Comparison of ENCODE assay signal across 15 cellular contexts in the genomic region with DNA sequence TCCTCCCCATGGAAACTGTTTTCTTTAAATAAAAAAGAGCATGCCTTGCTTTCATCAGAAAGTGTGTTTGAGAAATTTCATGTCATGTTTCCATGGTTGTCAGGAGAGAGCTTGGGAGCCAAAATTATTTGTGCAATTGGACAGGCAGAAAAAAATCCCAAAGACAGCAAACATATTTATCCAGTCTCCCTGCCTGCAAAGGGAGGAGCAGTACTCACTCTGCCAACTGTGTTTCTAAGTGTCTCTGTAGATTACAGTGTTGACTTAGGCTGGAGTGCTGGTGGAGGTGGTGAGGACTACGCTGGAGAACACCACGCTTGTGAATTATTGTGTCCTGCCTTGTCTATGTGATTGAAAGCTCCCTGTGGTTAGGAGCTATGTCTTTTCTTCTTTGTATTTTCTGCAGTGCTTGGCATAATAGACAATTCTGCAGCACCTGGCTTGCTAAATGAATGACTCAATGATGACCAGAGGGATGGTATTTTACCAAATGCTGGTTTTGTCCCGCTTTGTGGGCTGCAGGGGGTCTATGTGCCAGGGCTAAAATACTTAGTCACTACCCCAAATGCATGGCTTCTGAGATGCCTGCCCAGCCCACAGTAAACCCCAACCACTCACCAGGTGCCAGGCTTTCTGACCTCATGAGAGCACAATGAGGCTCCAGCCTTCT. TPM values are rescaled to one million over a fixed set of nuclear protein-coding genes. Genes with fewer than 3 reads are reported as not detected.
A peak's percentile ranks its signal among the peaks of the same experiment; 100 is the strongest.
DNase-seq lines count a peak whose midpoint lies in the region; ATAC-seq and TF ChIP-seq lines count a peak whose summit lies in the region.
"Had no signal": no experiment of that assay in that cellular context is flagged by ENCODE, and none has a peak within 500 bp of the region (broad histone marks: within the 10 kb centered on the region; RNA-seq: fewer than 3 reads in every experiment).

No MANE protein-coding gene starts in this region.

- H3K9ac ChIP-seq in colonic mucosa (ENCODE audit: low read depth in 2 of 2, low read length in 2 of 2), result no peak overlapping the region

- H3K9me3 Mint-ChIP-seq in activated T-helper 17 cell treated with anti-CD3 and anti-CD28 coated beads, Interleukin-2, amount 50 U/mL, for 72 hours, result no peaks in the 10 kb centered on the region
- H3K9me3 Mint-ChIP-seq: activated naive CD4-positive, alpha-beta T cell treated with anti-CD3 and anti-CD28 coated beads, Interleukin-2, amount 50 U/mL, for 72 hours; GM23338 had no signal

- H3K27ac Mint-ChIP-seq in activated T-helper 17 cell treated with anti-CD3 and anti-CD28 coated beads, Interleukin-2, amount 50 U/mL, for 72 hours, result no peak overlapping the region
- no peak overlapping the region for H3K27ac Mint-ChIP-seq in T-helper 17 cell
- H3K27ac Mint-ChIP-seq: activated naive CD4-positive, alpha-beta T cell treated with anti-CD3 and anti-CD28 coated beads, Interleukin-2, amount 50 U/mL, for 72 hours; GM23338 had no signal

- no peak for TF ChIP-seq EP300 in transverse colon (IDR thresholded peaks at IDR 0.05; ENCODE audit: low read depth)

- no peaks in the 10 kb centered on the region for H3K27me3 ChIP-seq in colonic mucosa
- no peaks in the 10 kb centered on the region for H3K27me3 ChIP-seq in lower lobe of right lung (ENCODE audit: low read depth)
- no peaks in the 10 kb centered on the region for H3K27me3 ChIP-seq in transverse colon
- H3K27me3 ChIP-seq: right lobe of liver had no signal

- ATAC-seq in lower lobe of right lung (peak; percentile 72 to 76), GM18517 (IDR thresholded peaks at IDR 0.05; ENCODE audit: unreplicated experiment) (no peak), T-helper 17 cell (no peak)
- no peak for ATAC-seq in activated T-helper 17 cell treated with anti-CD3 and anti-CD28 coated beads, Interleukin-2, amount 50 U/mL, for 72 hours (replicated peaks)
- ATAC-seq: activated naive CD4-positive, alpha-beta T cell treated with anti-CD3 and anti-CD28 coated beads, Interleukin-2, amount 50 U/mL, for 72 hours; GM23338 had no signal

- H3K4me1 ChIP-seq in colonic mucosa (no peaks in the 10 kb centered on the region), lower lobe of right lung (no peaks in the 10 kb centered on the region), transverse colon (peaks cover 0 to 7% (median 2%) of the 10 kb centered on the region in 4 donors)
- H3K4me1 ChIP-seq: right lobe of liver had no signal

- no peaks in the 10 kb centered on the region for H3K4me1 Mint-ChIP-seq in activated T-helper 17 cell treated with anti-CD3 and anti-CD28 coated beads, Interleukin-2, amount 50 U/mL, for 72 hours
- H3K4me1 Mint-ChIP-seq in T-helper 17 cell, result peaks cover 4% of the 10 kb centered on the region

- H3K27ac ChIP-seq in colonic mucosa (peak overlapping the region; percentile 27), lower lobe of right lung (peak overlapping the region; percentile 55), transverse colon (peak overlapping the region; percentile 34 to 86 (median 58))
- H3K27ac ChIP-seq: right lobe of liver had no signal

- H3K4me3 ChIP-seq in colonic mucosa (no peak overlapping the region), lower lobe of right lung (no peak overlapping the region), transverse colon (no peak overlapping the region)
- H3K4me3 ChIP-seq: GM23338, right lobe of liver had no signal

- H3K36me3 ChIP-seq in colonic mucosa, result no peaks in the 10 kb centered on the region
- H3K36me3 ChIP-seq in lower lobe of right lung, result no peaks in the 10 kb centered on the region
- H3K36me3 ChIP-seq in transverse colon, result no peaks in the 10 kb centered on the region
- H3K36me3 ChIP-seq: right lobe of liver had no signal

- in situ Hi-C loops in transverse colon (cut with MboI; ENCODE audit: low pct_ligation_motif_present in 1 of 4, low pct_unique_long_range_greater_than_20kb in 1 of 4, low sequenced_read_pairs in 3 of 4), result no loop called here

- H3K4me3 Mint-ChIP-seq in activated T-helper 17 cell treated with anti-CD3 and anti-CD28 coated beads, Interleukin-2, amount 50 U/mL, for 72 hours, result no peak overlapping the region
- no peak overlapping the region for H3K4me3 Mint-ChIP-seq in T-helper 17 cell
- H3K4me3 Mint-ChIP-seq: GM23338 had no signal

- H3K9me3 ChIP-seq in colonic mucosa (no peaks in the 10 kb centered on the region), lower lobe of right lung (no peaks in the 10 kb centered on the region), transverse colon (no peaks in the 10 kb centered on the region), T-helper 17 cell (ENCODE audit: control insufficient read depth, low read length, poor library complexity, severe bottlenecking) (no peaks in the 10 kb centered on the region)
- H3K9me3 ChIP-seq: right lobe of liver had no signal

- TF ChIP-seq POLR2A in transverse colon (IDR thresholded peaks at IDR 0.05), result no peak

- TF ChIP-seq CTCF in colonic mucosa (IDR thresholded peaks at IDR 0.05) (no peak), lower lobe of right lung (IDR thresholded peaks at IDR 0.05) (no peak), transverse colon (IDR thresholded peaks at IDR 0.05) (no peak)

- intact Hi-C loops in colonic mucosa (cut with DNase I), result no loop called here
- intact Hi-C loops in lower lobe of right lung (cut with DNase I), result no loop called here
- intact Hi-C loops in transverse colon (cut with DNase I; ENCODE audit: low total_unique reads), result loop anchor here (10.0 kb wide), 1 partner anchor 47 kb away; a partner anchor contains a TSS

- no peaks in the 10 kb centered on the region for H3K36me3 Mint-ChIP-seq in activated T-helper 17 cell treated with anti-CD3 and anti-CD28 coated beads, Interleukin-2, amount 50 U/mL, for 72 hours (ENCODE audit: low read depth)
- peaks cover 6% of the 10 kb centered on the region for H3K36me3 Mint-ChIP-seq in T-helper 17 cell (ENCODE audit: low read depth)
- H3K36me3 Mint-ChIP-seq: activated naive CD4-positive, alpha-beta T cell treated with anti-CD3 and anti-CD28 coated beads, Interleukin-2, amount 50 U/mL, for 72 hours had no signal

- peak; percentile 51 to 72 for DNase-seq in NCI-H446 (lab: John Stamatoyannopoulos, UW)
- DNase-seq in colonic mucosa, result no peak
- no peak for DNase-seq in lower lobe of right lung
- DNase-seq in transverse colon, result no peak
- DNase-seq in T-helper 17 cell, result no peak
- DNase-seq: activated CD4-positive, alpha-beta T cell treated with anti-CD3 and anti-CD28 coated beads for 48 hours; DMS 273 treated with DMSO at 0.1 percent for 48 hours; kidney glomerular epithelial cell; NCI-H1105 treated with DMSO at 0.1 percent for 48 hours; right lobe of liver; SIG-M5 had no signal

- WGBS in transverse colon (ENCODE audit: low coverage in 1 of 2), 2 donors, result 67% methylated on average over 2 to 3 of the region's 3 CpGs

- H3K27me3 Mint-ChIP-seq in activated T-helper 17 cell treated with anti-CD3 and anti-CD28 coated beads, Interleukin-2, amount 50 U/mL, for 72 hours, result peaks cover 7% of the 10 kb centered on the region
- H3K27me3 Mint-ChIP-seq in T-helper 17 cell, result peaks cover 57% of the 10 kb centered on the region

RNA-seq across cellular contexts. Expression of a gene that starts 50.8 kb away (rescaled TPM):
- total RNA-seq in colonic mucosa (1 to 10 TPM; 1.9 to 9.8 TPM), lower lobe of right lung (10.1 TPM), transverse colon (10 to 100 TPM; 15.2 to 77.4 (median 45.4) TPM), T-helper 17 cell (not detected)
- under 1 TPM in 1 of 2 donors, not detected in 1; 0.66 TPM for total RNA-seq in activated T-helper 17 cell treated with anti-CD3 and anti-CD28 coated beads, Interleukin-2, amount 50 U/mL, for 72 hours

Comparison
In these comparisons a context has a peak if more than half of its experiments do, and no peak if none do; other contexts are left out.
1. DNase-seq: peak in NCI-H446 (2 of 2); none in colonic mucosa (single experiment), lower lobe of right lung (single experiment), transverse colon (single experiment) and T-helper 17 cell (0 of 3).
2. ATAC-seq: peak in lower lobe of right lung (2 of 2); none in activated T-helper 17 cell treated with anti-CD3 and anti-CD28 coated beads, Interleukin-2, amount 50 U/mL, for 72 hours (single experiment), GM18517 (single experiment) and T-helper 17 cell (single experiment).
3. Peak in every context shown above with its lines, with median percentiles within 50 percentile points of each other: H3K27ac ChIP-seq.